ENCODE assay signal across 21 cellular contexts in genomic region chr13:31395090-31395489, GRCh38.
DNase-seq lines count a peak whose midpoint lies in the region; ATAC-seq and TF ChIP-seq lines count a peak whose summit lies in the region.
"Had no signal": no experiment of that assay in that cellular context is flagged by ENCODE, and none has a peak within 500 bp of the region (broad histone marks: within the 10 kb centered on the region; RNA-seq: fewer than 3 reads in every experiment).

No MANE protein-coding gene starts in this region.

- no peak for ATAC-seq in HG02840 (IDR thresholded peaks at IDR 0.05; ENCODE audit: low FRiP score, unreplicated experiment)
- ATAC-seq: GM12878 had no signal

- 0 out of 2 replicates have a peak, but pooled peaks cover 5% of the 10 kb centered on the region for H3F3A ChIP-seq in Loucy (ENCODE audit: low read depth)

- peak overlapping the region; percentile 62 for H3K27ac Mint-ChIP-seq in T-helper 2 cell treated with Interferon-gamma antibody and Interleukin-4, amounts not matched to agents 5 μg/mL and 100 μg/mL, for 36 hours
- H3K27ac Mint-ChIP-seq: CD14-positive monocyte; CD4-positive, alpha-beta memory T cell; CD4-positive, CD25-positive, alpha-beta regulatory T cell; CD8-positive, alpha-beta memory T cell had no signal

- H3K4me1 Mint-ChIP-seq in T-helper 2 cell treated with Interferon-gamma antibody and Interleukin-4, amounts not matched to agents 5 μg/mL and 100 μg/mL, for 36 hours (ENCODE audit: low read depth): peaks cover 12% of the 10 kb centered on the region
- H3K4me1 Mint-ChIP-seq: CD14-positive monocyte; CD4-positive, alpha-beta memory T cell; CD4-positive, CD25-positive, alpha-beta regulatory T cell had no signal

- no peaks in the 10 kb centered on the region for H3K36me3 Mint-ChIP-seq in T-helper 2 cell treated with Interferon-gamma antibody and Interleukin-4, amounts not matched to agents 5 μg/mL and 100 μg/mL, for 36 hours (ENCODE audit: low read depth)
- H3K36me3 Mint-ChIP-seq: CD14-positive monocyte; CD4-positive, CD25-positive, alpha-beta regulatory T cell had no signal

- H3K79me2 ChIP-seq in KMS-11 (ENCODE audit: insufficient read depth, low read depth) (no peaks in the 10 kb centered on the region), Loucy (ENCODE audit: insufficient read depth, low read length) (no peaks in the 10 kb centered on the region)

- no peak overlapping the region for H3K4me3 Mint-ChIP-seq in T-helper 2 cell treated with Interferon-gamma antibody and Interleukin-4, amounts not matched to agents 5 μg/mL and 100 μg/mL, for 36 hours
- H3K4me3 Mint-ChIP-seq: CD14-positive monocyte; CD4-positive, alpha-beta memory T cell; CD4-positive, CD25-positive, alpha-beta regulatory T cell; CD8-positive, alpha-beta memory T cell had no signal

- H3K36me3 ChIP-seq in KMS-11 (ENCODE audit: insufficient read depth) (no peaks in the 10 kb centered on the region), Loucy (ENCODE audit: insufficient read depth, low read length) (no peaks in the 10 kb centered on the region)
- H3K36me3 ChIP-seq: BE2C, BLaER1 had no signal

- no peak for DNase-seq in T-helper 2 cell treated with Interferon-gamma antibody and Interleukin-4, amounts not matched to agents 5 μg/mL and 100 μg/mL, for 36 hours (ENCODE audit: low spot score)
- DNase-seq in NCI-H774 (lab: John Stamatoyannopoulos, UW) (no peak), T1000 (lab: John Stamatoyannopoulos, UW) (no peak)
- DNase-seq: 8988T; ACHN; BE2C; C1 segment of cervical spinal cord; CD4-positive, alpha-beta memory T cell; CD4-positive, CD25-positive, alpha-beta regulatory T cell; CD8-positive, alpha-beta memory T cell; COR-L47; DMS 273 treated with DMSO at 0.1 percent for 48 hours; DMS153; DMS53; GDM1 had no signal

- no peak overlapping the region for H3K9ac ChIP-seq in KMS-11
- peak overlapping the region; percentile 3 for H3K9ac ChIP-seq in Loucy (ENCODE audit: low read depth, low read length, poor library complexity, severe bottlenecking)
- H3K9ac ChIP-seq: BLaER1 had no signal

- H3K9me3 ChIP-seq in Loucy (ENCODE audit: insufficient read depth, low read depth, low read length): peaks cover 22% of the 10 kb centered on the region; the same call in 1 of the 2 replicates
- H3K9me3 ChIP-seq: BE2C had no signal

- H3K9me3 Mint-ChIP-seq in T-helper 2 cell treated with Interferon-gamma antibody and Interleukin-4, amounts not matched to agents 5 μg/mL and 100 μg/mL, for 36 hours: peaks cover 27% of the 10 kb centered on the region

- H4K20me1 ChIP-seq in KMS-11 (ENCODE audit: insufficient read depth) (no peaks in the 10 kb centered on the region), Loucy (ENCODE audit: insufficient read depth, low read length, poor library complexity, severe bottlenecking) (no peaks in the 10 kb centered on the region)
- H4K20me1 ChIP-seq: BLaER1 had no signal

- H3K27ac ChIP-seq in KMS-11: peak overlapping the region; percentile 57
- H3K27ac ChIP-seq: BLaER1 had no signal

- no peaks in the 10 kb centered on the region for H3K9me2 ChIP-seq in Loucy (replicated peaks; ENCODE audit: low read depth, low read length)

- H3K4me2 ChIP-seq in KMS-11: peak overlapping the region; percentile 42
- H3K4me2 ChIP-seq in Loucy (ENCODE audit: low read depth, low read length, poor library complexity, severe bottlenecking): peak overlapping the region; percentile 43
- H3K4me2 ChIP-seq: BLaER1 had no signal

- H3K4me3 ChIP-seq in KMS-11 (IDR thresholded peaks at IDR 0.05; ENCODE audit: insufficient read depth, low read depth, low read length): no peak overlapping the region
- peak overlapping the region; percentile 16 for H3K4me3 ChIP-seq in Loucy (ENCODE audit: low read length, poor library complexity, severe bottlenecking)
- H3K4me3 ChIP-seq: BLaER1, GM12878 had no signal

- H3K27me3 ChIP-seq in KMS-11 (ENCODE audit: insufficient read depth, low read depth) (no peaks in the 10 kb centered on the region), Loucy (ENCODE audit: insufficient read depth, low read length, poor library complexity, severe bottlenecking) (no peaks in the 10 kb centered on the region)
- H3K27me3 ChIP-seq: BE2C, BLaER1 had no signal

- no peaks in the 10 kb centered on the region for H3K27me3 Mint-ChIP-seq in T-helper 2 cell treated with Interferon-gamma antibody and Interleukin-4, amounts not matched to agents 5 μg/mL and 100 μg/mL, for 36 hours (ENCODE audit: low read depth)
- H3K27me3 Mint-ChIP-seq: CD4-positive, CD25-positive, alpha-beta regulatory T cell had no signal

- H2AFZ ChIP-seq in KMS-11 (ENCODE audit: low read depth) (peak overlapping the region; percentile 18), Loucy (ENCODE audit: low read length) (peak overlapping the region; percentile 50)

- H3K4me1 ChIP-seq in KMS-11 (ENCODE audit: low read depth, poor library complexity, severe bottlenecking): peaks cover 22% of the 10 kb centered on the region
- H3K4me1 ChIP-seq in Loucy (ENCODE audit: insufficient read depth, low read length, poor library complexity, severe bottlenecking): peaks cover 14% of the 10 kb centered on the region
- H3K4me1 ChIP-seq: BLaER1 had no signal

- TF ChIP-seq CTCF in KMS-11 (conservative IDR thresholded peaks at IDR 0.05; ENCODE audit: low read depth, low read length) (no peak), Loucy (conservative IDR thresholded peaks at IDR 0.05; ENCODE audit: low read length) (no peak)
